25 cellular contexts compared by ENCODE assay signal in the genomic region with DNA sequence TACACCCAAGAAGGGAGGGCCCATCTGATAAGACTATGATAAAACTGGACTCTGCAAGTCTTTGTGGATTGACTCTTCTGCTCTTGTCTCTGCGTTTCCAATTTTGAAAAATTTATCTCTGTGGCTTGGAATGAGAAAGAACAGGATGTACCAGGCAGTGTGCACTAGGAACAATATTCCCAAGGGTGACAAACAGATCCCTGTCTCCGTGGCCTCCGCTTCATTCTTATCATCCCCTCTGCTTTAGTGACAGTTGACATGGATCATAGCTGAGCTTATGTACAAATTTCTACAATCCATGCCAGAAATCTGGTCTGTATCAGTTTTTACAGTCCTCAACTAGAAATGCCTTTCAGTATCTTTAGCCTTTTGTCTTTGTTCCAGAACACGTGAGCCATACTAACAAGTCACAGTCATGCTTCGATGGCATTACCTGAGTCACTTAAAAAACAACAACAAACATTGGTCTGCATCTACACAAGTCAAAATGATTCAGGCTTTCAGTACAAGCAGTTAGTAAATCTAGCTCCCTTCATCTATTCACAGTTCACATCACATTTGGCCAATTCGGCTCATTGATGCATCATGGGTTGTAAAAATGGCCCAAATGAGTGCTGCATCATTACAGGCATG.
DNase-seq lines count a peak whose midpoint lies in the region; ATAC-seq and TF ChIP-seq lines count a peak whose summit lies in the region.
"Had no signal": no experiment of that assay in that cellular context is flagged by ENCODE, and none has a peak within 500 bp of the region (broad histone marks: within the 10 kb centered on the region; RNA-seq: fewer than 3 reads in every experiment).

No MANE protein-coding gene starts in this region.

- no peaks in the 10 kb centered on the region for H3K36me3 ChIP-seq in right atrium auricular region
- no peaks in the 10 kb centered on the region for H3K36me3 ChIP-seq in uterus
- no peaks in the 10 kb centered on the region for H3K36me3 ChIP-seq in mucosa of descending colon (ENCODE audit: low read depth)
- H3K36me3 ChIP-seq: MG63, upper lobe of left lung had no signal

- H3K27ac ChIP-seq in dorsolateral prefrontal cortex: peak overlapping the region in 50 of 59 donors; percentile 9 to 82 (median 60)
- peak overlapping the region; percentile 50 to 77 for H3K27ac ChIP-seq in right atrium auricular region
- H3K27ac ChIP-seq in uterus: peak overlapping the region; percentile 30 to 49
- H3K27ac ChIP-seq: 22Rv1, RWPE1 had no signal

- H3K4me3 ChIP-seq in dorsolateral prefrontal cortex: no peak overlapping the region
- H3K4me3 ChIP-seq in right atrium auricular region: no peak overlapping the region
- no peak overlapping the region for H3K4me3 ChIP-seq in uterus
- no peak overlapping the region for H3K4me3 ChIP-seq in mucosa of descending colon
- H3K4me3 ChIP-seq: K562, MG63, upper lobe of left lung had no signal

- TF ChIP-seq CTCF in dorsolateral prefrontal cortex (IDR thresholded peaks at IDR 0.05 in 54 of 56, conservative IDR thresholded peaks at IDR 0.05 in 2 of 56; ENCODE audit: low read depth in 1 of 56, partially characterized antibody in 56 of 56) (no peak), right atrium auricular region (IDR thresholded peaks at IDR 0.05) (no peak), uterus (IDR thresholded peaks at IDR 0.05) (no peak), mucosa of descending colon (IDR thresholded peaks at IDR 0.05) (no peak)

- H3K27me3 ChIP-seq in dorsolateral prefrontal cortex (no peaks in the 10 kb centered on the region), right atrium auricular region (no peaks in the 10 kb centered on the region), uterus (no peaks in the 10 kb centered on the region)
- H3K27me3 ChIP-seq: MG63, upper lobe of left lung had no signal

- H3K4me1 ChIP-seq in right atrium auricular region: peaks cover 0 to 42% of the 10 kb centered on the region in 2 donors
- H3K4me1 ChIP-seq in uterus: no peaks in the 10 kb centered on the region
- H3K4me1 ChIP-seq in mucosa of descending colon (ENCODE audit: low read depth): no peaks in the 10 kb centered on the region

- H3K9me3 ChIP-seq in right atrium auricular region: no peaks in the 10 kb centered on the region
- no peaks in the 10 kb centered on the region for H3K9me3 ChIP-seq in uterus
- no peaks in the 10 kb centered on the region for H3K9me3 ChIP-seq in mucosa of descending colon
- H3K9me3 ChIP-seq: MG63, upper lobe of left lung had no signal

- no peak for TF ChIP-seq POLR2A in uterus (IDR thresholded peaks at IDR 0.05)

- ATAC-seq in mucosa of descending colon (no peak), HG02642 (IDR thresholded peaks at IDR 0.05; ENCODE audit: poor library complexity, unreplicated experiment) (no peak)
- ATAC-seq: K562; naive thymus-derived CD8-positive, alpha-beta T cell; SK-N-SH treated with all-trans-retinoic acid at 6 μM for 48 hours; T-helper 17 cell had no signal

- intact Hi-C loops in dorsolateral prefrontal cortex (cut with DNase I) (no loop called here), uterus (cut with DNase I; ENCODE audit: low total_unique reads) (no loop called here), mucosa of descending colon (cut with DNase I, micrococcal nuclease) (no loop called here)

- peak; percentile 24 for DNase-seq in DMS53 (lab: John Stamatoyannopoulos, UW)
- DNase-seq in DMS53 treated with DMSO at 0.1 percent for 48 hours (lab: John Stamatoyannopoulos, UW; ENCODE audit: unreplicated experiment): no peak
- DNase-seq in dorsolateral prefrontal cortex: peak in 1 of 10 donors; percentile 46
- no peak for DNase-seq in right atrium auricular region (ENCODE audit: low spot score)
- no peak for DNase-seq in uterus
- DNase-seq in mucosa of descending colon: no peak
- no peak for DNase-seq in NCI-H187 treated with DMSO at 0.1 percent for 48 hours (lab: John Stamatoyannopoulos, UW)
- DNase-seq: activated effector memory CD4-positive, alpha-beta T cell treated with anti-CD3 and anti-CD28 coated beads, Interleukin-2, amount 50 U/mL, for 16 hours; activated naive CD8-positive, alpha-beta T cell treated with anti-CD3 and anti-CD28 coated beads for 36 hours; Calu3; effector CD4-positive, alpha-beta T cell; foreskin melanocyte; MG63; midbrain; naive thymus-derived CD8-positive, alpha-beta T cell; NCI-H2081 treated with DMSO at 0.1 percent for 48 hours; NCI-H226; stimulated activated CD4-positive, alpha-beta T cell treated with anti-CD3 and anti-CD28 coated beads, Interleukin-2, amount 100 ng/mL, for 24 hours; T-helper 17 cell; upper lobe of left lung had no signal
